ENCODE assay signal across 8 cellular contexts in the genomic region with DNA sequence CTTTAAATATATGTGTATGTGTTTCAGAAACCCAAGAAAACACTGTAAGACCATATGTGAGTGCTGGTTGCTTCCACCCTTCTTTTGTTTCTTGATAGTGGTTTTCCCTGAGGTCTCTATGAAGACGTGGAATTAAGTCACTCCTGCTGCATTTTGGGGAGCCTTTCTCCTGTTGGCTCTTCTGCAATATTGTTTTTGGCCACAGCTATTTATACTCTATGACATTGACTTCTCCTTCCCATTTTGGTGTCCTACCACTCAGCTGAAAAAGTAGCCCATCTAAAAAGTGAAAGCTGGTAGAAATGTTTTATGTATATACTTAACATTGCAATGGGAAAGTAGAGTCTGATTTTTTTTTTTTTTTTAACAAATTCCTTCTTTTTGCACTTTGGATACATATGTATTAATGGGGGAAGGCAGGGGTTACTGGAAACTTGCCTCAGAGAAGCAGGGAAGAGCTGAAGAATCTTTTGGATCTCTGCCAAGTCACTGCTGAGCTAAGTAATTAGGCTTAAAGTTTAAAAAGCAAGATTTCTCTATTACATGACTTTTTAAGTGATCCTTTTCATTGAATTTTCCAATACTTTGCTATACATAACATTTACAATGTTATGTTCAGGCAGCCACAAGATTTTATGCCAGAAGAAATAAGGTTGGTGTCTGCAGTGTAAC. TPM values are rescaled to one million over a fixed set of nuclear protein-coding genes. Genes with fewer than 3 reads are reported as not detected.
DNase-seq lines count a peak whose midpoint lies in the region; ATAC-seq lines count a peak whose summit lies in the region.

No MANE protein-coding gene starts in this region.

- H4K8ac ChIP-seq in mesendoderm (ENCODE audit: low read depth, low read length): peak overlapping the region; percentile 39

- H3K27me3 ChIP-seq in CD4-positive, alpha-beta memory T cell (ENCODE audit: insufficient read depth, low read length): no peaks in the 10 kb centered on the region
- H3K27me3 ChIP-seq in Karpas-422 (ENCODE audit: low read length) (no peaks in the 10 kb centered on the region), mesendoderm (ENCODE audit: insufficient read depth, low read length, poor library complexity) (no peaks in the 10 kb centered on the region)

- peaks cover 4 to 33% of the 10 kb centered on the region in 2 donors for H3K36me3 Mint-ChIP-seq in CD4-positive, alpha-beta memory T cell
- H3K36me3 Mint-ChIP-seq in activated naive CD8-positive, alpha-beta T cell: peaks cover 5% of the 10 kb centered on the region

- no peak overlapping the region for H2BK15ac ChIP-seq in mesendoderm (replicated peaks; ENCODE audit: low read depth)

- H3K4me3 ChIP-seq in CD4-positive, alpha-beta memory T cell (ENCODE audit: low read length in 2 of 2): peak overlapping the region; percentile 51 to 89
- peak overlapping the region; percentile 97 for H3K4me3 ChIP-seq in Karpas-422 (ENCODE audit: low read length)
- no peak overlapping the region for H3K4me3 ChIP-seq in mesendoderm (ENCODE audit: low read length)

- peaks cover 32% of the 10 kb centered on the region for H3K4me1 ChIP-seq in CD4-positive, alpha-beta memory T cell (ENCODE audit: insufficient read depth, low read length)
- H3K4me1 ChIP-seq in Karpas-422 (ENCODE audit: low read length) (peaks cover 33% of the 10 kb centered on the region), mesendoderm (ENCODE audit: control insufficient read depth, low read depth, low read length) (no peaks in the 10 kb centered on the region)

- CTCF ChIA-PET in CD4-positive, alpha-beta memory T cell (lab: Charles Lee; ENCODE audit: partially characterized antibody): interaction anchor here (6.1 kb wide), 1 partner anchor 48 kb away, joined by 59 read pairs; a partner anchor contains a TSS

- H3K36me3 ChIP-seq in CD4-positive, alpha-beta memory T cell (ENCODE audit: insufficient read depth, low read length): no peaks in the 10 kb centered on the region
- H3K36me3 ChIP-seq in Karpas-422 (ENCODE audit: insufficient read depth, low read length) (peaks cover 8% of the 10 kb centered on the region), mesendoderm (ENCODE audit: control insufficient read depth, insufficient read depth, low read length) (no peaks in the 10 kb centered on the region)

- H2BK120ac ChIP-seq in mesendoderm (ENCODE audit: low read depth, low read length): no peak overlapping the region

- no peak overlapping the region for H2BK5ac ChIP-seq in mesendoderm (ENCODE audit: low read length)

- H3K9ac ChIP-seq in Karpas-422 (ENCODE audit: low read length) (peak overlapping the region; percentile 94), mesendoderm (ENCODE audit: low read length) (no peak overlapping the region)

- H4K5ac ChIP-seq in mesendoderm (ENCODE audit: low read length): no peak overlapping the region

- H3K9me3 Mint-ChIP-seq in CD4-positive, alpha-beta memory T cell: peaks cover 0 to 2% (median 0%) of the 10 kb centered on the region in 8 donors
- H3K9me3 Mint-ChIP-seq in activated naive CD8-positive, alpha-beta T cell (ENCODE audit: low read depth): no peaks in the 10 kb centered on the region

- POLR2A ChIA-PET in CD4-positive, alpha-beta memory T cell (lab: Charles Lee; ENCODE audit: partially characterized antibody): interaction anchor here (5.6 kb wide), 1 partner anchor 48 kb away, joined by 61 read pairs; a partner anchor contains a TSS

- H3K4me3 Mint-ChIP-seq in CD4-positive, alpha-beta memory T cell: peak overlapping the region; percentile 94 to 100 (median 99)
- H3K4me3 Mint-ChIP-seq in activated naive CD8-positive, alpha-beta T cell: peak overlapping the region; percentile 98

- no peaks in the 10 kb centered on the region for H3K9me2 ChIP-seq in Karpas-422 (replicated peaks; ENCODE audit: insufficient read depth, low read length)

- H3K56ac ChIP-seq in mesendoderm (ENCODE audit: low read length): no peak overlapping the region

- no CpG with 5 or more reads among the region's 1 CpG for WGBS in mesendoderm (ENCODE audit: extremely low coverage, insufficient coverage, low lambda C conversion rate)

- peak overlapping the region; percentile 98 for H3K4me2 ChIP-seq in Karpas-422 (ENCODE audit: low read depth, low read length, poor library complexity, severe bottlenecking)
- H3K4me2 ChIP-seq in mesendoderm (ENCODE audit: low read length): no peak overlapping the region

- no peak overlapping the region for H2AFZ ChIP-seq in Karpas-422 (ENCODE audit: low read length)

- no peak overlapping the region for H3K18ac ChIP-seq in mesendoderm (ENCODE audit: low read length)

- no peaks in the 10 kb centered on the region for H3K27me3 Mint-ChIP-seq in CD4-positive, alpha-beta memory T cell
- no peaks in the 10 kb centered on the region for H3K27me3 Mint-ChIP-seq in activated naive CD8-positive, alpha-beta T cell

- DNase-seq in CD4-positive, alpha-beta memory T cell: no peak
- DNase-seq in Karpas-422 (no peak), mesendoderm (no peak), NCI-H1694 treated with DMSO at 0.1 percent for 48 hours (lab: John Stamatoyannopoulos, UW) (no peak)

- intact Hi-C loops in CD4-positive, alpha-beta memory T cell (cut with micrococcal nuclease): no loop called here

- no peaks in the 10 kb centered on the region for H3K9me3 ChIP-seq in CD4-positive, alpha-beta memory T cell (ENCODE audit: control insufficient read depth in 1 of 2, low read length in 2 of 2)
- no peaks in the 10 kb centered on the region for H3K9me3 ChIP-seq in Karpas-422 (ENCODE audit: low read length)

- H3K23ac ChIP-seq in mesendoderm (ENCODE audit: low read length): no peak overlapping the region

- no peak overlapping the region for H2AK5ac ChIP-seq in mesendoderm (ENCODE audit: low read length)

- H3K79me2 ChIP-seq in Karpas-422 (ENCODE audit: low read length) (peaks cover 76% of the 10 kb centered on the region), mesendoderm (ENCODE audit: control insufficient read depth, insufficient read depth, low read length) (peaks cover 47% of the 10 kb centered on the region)

- ATAC-seq in GM21529 (IDR thresholded peaks at IDR 0.05; ENCODE audit: unreplicated experiment) (no peak), GM18519 (IDR thresholded peaks at IDR 0.05; ENCODE audit: low FRiP score, unreplicated experiment) (no peak), HG03095 (IDR thresholded peaks at IDR 0.05; ENCODE audit: unreplicated experiment) (no peak)

- peaks cover 32 to 67% (median 53%) of the 10 kb centered on the region in 4 donors for H3K4me1 Mint-ChIP-seq in CD4-positive, alpha-beta memory T cell
- H3K4me1 Mint-ChIP-seq in activated naive CD8-positive, alpha-beta T cell (ENCODE audit: low read depth): peaks cover 55% of the 10 kb centered on the region

- H3K4ac ChIP-seq in mesendoderm (ENCODE audit: low read depth, low read length): no peak overlapping the region

- peaks cover 14% of the 10 kb centered on the region; the same call in 1 of the 2 replicates for H4K20me1 ChIP-seq in Karpas-422 (ENCODE audit: insufficient read depth, low read depth, low read length)

- no peak overlapping the region for H3K27ac ChIP-seq in CD4-positive, alpha-beta memory T cell (ENCODE audit: low read depth, low read length)
- H3K27ac ChIP-seq in Karpas-422 (ENCODE audit: low read length): peak overlapping the region; percentile 68
- H3K27ac ChIP-seq in mesendoderm (ENCODE audit: low read depth, low read length): no peak overlapping the region

- peak overlapping the region in 6 of 7 donors; percentile 52 to 99 (median 98) for H3K27ac Mint-ChIP-seq in CD4-positive, alpha-beta memory T cell
- peak overlapping the region; percentile 95 for H3K27ac Mint-ChIP-seq in activated naive CD8-positive, alpha-beta T cell

- H3K79me1 ChIP-seq in mesendoderm (ENCODE audit: low read length): peaks cover 6% of the 10 kb centered on the region

RNA-seq across cellular contexts. Expression of a gene that starts 1.8 kb away (rescaled TPM):
- total RNA-seq in CD4-positive, alpha-beta memory T cell: 100 to 1,000 TPM; 105 to 112 TPM
- polyA plus RNA-seq in CD4-positive, alpha-beta memory T cell: 10 to 100 TPM; 50.7 to 59.5 TPM
- 128 and 154 TPM in 2 replicates for total RNA-seq in Karpas-422 (2014; rRNA removed; shearing (Covaris generic); ENCODE audit: low replicate concordance)
- 29.5 TPM for polyA plus RNA-seq in mesendoderm (2013, experiment 1 of 2)
- 29.4 TPM for polyA plus RNA-seq in mesendoderm (2013, experiment 2 of 2)

RNA-seq across cellular contexts. Expression of a gene that starts 48.7 kb away (rescaled TPM):
- total RNA-seq in CD4-positive, alpha-beta memory T cell: 100 to 1,000 TPM in 1 of 2 experiments, 10 to 100 TPM in 1; 93.7 to 101 TPM
- polyA plus RNA-seq in CD4-positive, alpha-beta memory T cell: 100 to 1,000 TPM; 136 to 182 TPM
- 89.1 TPM in 2 replicates for total RNA-seq in Karpas-422 (2014; rRNA removed; shearing (Covaris generic); ENCODE audit: low replicate concordance)
- polyA plus RNA-seq in mesendoderm (2013, experiment 1 of 2): 103 TPM
- 100 TPM for polyA plus RNA-seq in mesendoderm (2013, experiment 2 of 2)
